Comparison of ENCODE assay signal across 36 cellular contexts in genomic region chr18:57423821-57424220, GRCh38. TPM values are rescaled to one million over a fixed set of nuclear protein-coding genes. Genes with fewer than 3 reads are reported as not detected.
"Had no signal": no experiment of that assay in that cellular context is flagged by ENCODE, and none has a peak within 500 bp of the region (broad histone marks: within the 10 kb centered on the region; RNA-seq: fewer than 3 reads in every experiment).

No MANE protein-coding gene starts in this region.

- DNase-seq: activated effector memory CD4-positive, alpha-beta T cell treated with anti-CD3 and anti-CD28 coated beads, Interleukin-2, amount 50 U/mL, for 16 hours; activated effector memory CD4-positive, alpha-beta T cell treated with Interleukin-2 at 50 U/mL for 16 hours; activated gamma-delta T cell; activated gamma-delta T cell treated with Interleukin-2 at 50 U/mL for 16 hours; activated naive CD4-positive, alpha-beta T cell; activated naive CD4-positive, alpha-beta T cell treated with anti-CD3 and anti-CD28 coated beads for 36 hours; activated naive CD4-positive, alpha-beta T cell treated with anti-CD3 and anti-CD28 coated beads, Interleukin-2, amount 10 ng/mL, durations not matched to agents 7 days and 5 days; activated naive CD4-positive, alpha-beta T cell treated with anti-CD3 and anti-CD28 coated beads, Interleukin-2, amount 50 U/mL, for 16 hours; activated naive CD4-positive, alpha-beta T cell treated with Interleukin-2 at 50 U/mL for 16 hours; activated naive CD8-positive, alpha-beta T cell treated with anti-CD3 and anti-CD28 coated beads for 36 hours; activated naive CD8-positive, alpha-beta T cell treated with anti-CD3 and anti-CD28 coated beads, Interleukin-2, amount 10 ng/mL, durations not matched to agents 7 days and 5 days; activated naive CD8-positive, alpha-beta T cell treated with anti-CD3 and anti-CD28 coated beads, Interleukin-2, amount 50 U/mL, for 24 hours; activated T-cell treated with anti-CD3 and anti-CD28 coated beads for 4 hours; activated T-cell treated with anti-CD3 and anti-CD28 coated beads, Interleukin-2, amount 50 U/mL, for 1 hour; activated T-cell treated with anti-CD3 and anti-CD28 coated beads, Interleukin-2, amount 50 U/mL, for 24 hours; activated T-cell treated with anti-CD3 and anti-CD28 coated beads, Interleukin-2, amount 50 U/mL, for 4 hours; activated T-cell treated with anti-CD3 and anti-CD28 coated beads, Interleukin-2, amount 50 U/mL, for 48 hours; activated T-cell treated with anti-CD3 and anti-CD28 coated beads, Interleukin-2, amount 50 U/mL, for 72 hours; adrenal gland; amniotic stem cell; amygdala; anterior cingulate cortex; aorta; body of pancreas; brain microvascular endothelial cell; caudate nucleus; central memory CD4-positive, alpha-beta T cell; cerebellar nuclear complex had no signal

- H3K4me1 ChIP-seq: adrenal gland, ascending aorta, breast epithelium had no signal

- H3K27ac ChIP-seq: adrenal gland, ascending aorta, body of pancreas, brain microvascular endothelial cell, breast epithelium, cardiac muscle cell had no signal

- H3K4me3 ChIP-seq: adrenal gland, ascending aorta, body of pancreas, breast epithelium, cardiac muscle cell had no signal

- H3K9me3 ChIP-seq: adrenal gland, ascending aorta had no signal

- ATAC-seq: activated naive CD4-positive, alpha-beta T cell treated with anti-CD3 and anti-CD28 coated beads, Interleukin-2, amount 50 U/mL, for 72 hours; activated naive CD8-positive, alpha-beta T cell treated with anti-CD3 and anti-CD28 coated beads, Interleukin-2, amount 50 U/mL, for 24 hours; activated T-cell treated with anti-CD3 and anti-CD28 coated beads, Interleukin-2, amount 50 U/mL, for 4 hours; activated T-cell treated with anti-CD3 and anti-CD28 coated beads, Interleukin-2, amount 50 U/mL, for 72 hours; activated T-helper 17 cell treated with anti-CD3 and anti-CD28 coated beads, Interleukin-2, amount 50 U/mL, for 72 hours; body of pancreas had no signal

- H3K36me3 ChIP-seq: adrenal gland, ascending aorta, brain microvascular endothelial cell, breast epithelium, cardiac muscle cell had no signal

- FAIRE-seq: astrocyte, bronchial epithelial cell had no signal

RNA-seq across cellular contexts. Expression of gene ONECUT2, which starts 11.4 kb away (rescaled TPM):
- total RNA-seq: activated naive CD4-positive, alpha-beta T cell treated with anti-CD3 and anti-CD28 coated beads for 36 hours; activated naive CD8-positive, alpha-beta T cell treated with anti-CD3 and anti-CD28 coated beads for 36 hours; activated naive CD8-positive, alpha-beta T cell treated with anti-CD3 and anti-CD28 coated beads, Interleukin-2, amount 10 ng/mL, durations not matched to agents 7 days and 5 days; activated T-helper 2 cell treated with anti-CD3 and anti-CD28 coated beads, Interferon-gamma antibody, Interleukin-2, Interleukin-4, amounts not matched to agents 10 μg/mL and 5 μg/mL and 100 μg/mL, durations not matched to agents 14 hours and 24 hours and 36 hours had no signal
- polyA plus RNA-seq: cardiac muscle cell had no signal
